ENCODE assay signal across 2 cellular contexts in genomic region chr2:143151111-143151752, GRCh38.
A peak's percentile ranks its signal among the peaks of the same experiment; 100 is the strongest.
TF ChIP-seq lines count a peak whose summit lies in the region.

No MANE protein-coding gene starts in this region.

TF ChIP-seq in IMR-90, 13 proteins besides CTCF, POLR2A, EP300 and RAD21:
- TF ChIP-seq MAFK (IDR thresholded peaks at IDR 0.05; ENCODE audit: low read depth, low read length) (no peak), CEBPB (IDR thresholded peaks at IDR 0.05; ENCODE audit: low read depth, low read length) (0 out of 2 replicates have a peak, but pooled peaks have one; percentile 44)
TF ChIP-seq in IMR-90: peak in this region for 1.

TF ChIP-seq in K562, 482 proteins besides CTCF, POLR2A, EP300 and RAD21:
- TF ChIP-seq L3MBTL2 (IDR thresholded peaks at IDR 0.05) (no peak), ATF4 (CRISPR knock-in tag; IDR thresholded peaks at IDR 0.05) (peak; percentile 59; the same call in 1 of the 2 replicates), SMAD4 (CRISPR knock-in tag; conservative IDR thresholded peaks at IDR 0.05) (no peak), RBFOX2 (IDR thresholded peaks at IDR 0.05; ENCODE audit: low read depth, low read length) (no peak), ZBTB8A (IDR thresholded peaks at IDR 0.05; ENCODE audit: partially characterized antibody) (no peak), NRF1 (conservative IDR thresholded peaks at IDR 0.05 in 1 of 2, IDR thresholded peaks at IDR 0.05 in 1 of 2) (no peak), HNRNPK (IDR thresholded peaks at IDR 0.05; ENCODE audit: low read depth, low read length, poor library complexity, severe bottlenecking) (no peak), KDM2B (CRISPR knock-in tag; IDR thresholded peaks at IDR 0.05) (no peak), NR2C2 (CRISPR knock-in tag; IDR thresholded peaks at IDR 0.05) (no peak), NR2C2 (tag; IDR thresholded peaks at IDR 0.05) (no peak), ZNF253 (CRISPR knock-in tag; conservative IDR thresholded peaks at IDR 0.05) (no peak), PKNOX1 (IDR thresholded peaks at IDR 0.05) (no peak), ZNF140 (CRISPR knock-in tag; IDR thresholded peaks at IDR 0.05) (no peak), CEBPG (CRISPR knock-in tag; IDR thresholded peaks at IDR 0.05) (no peak), CEBPG (tag; conservative IDR thresholded peaks at IDR 0.05 in 1 of 2, IDR thresholded peaks at IDR 0.05 in 1 of 2) (peak in 1 of 2 experiments; percentile 24; a peak in 1 of 4 replicates), STAG1 (CRISPR knock-in tag; IDR thresholded peaks at IDR 0.05; ENCODE audit: borderline replicate concordance) (no peak), ZNF583 (CRISPR knock-in tag; IDR thresholded peaks at IDR 0.05) (no peak), CEBPB (tag; IDR thresholded peaks at IDR 0.05) (0 out of 2 replicates have a peak, but pooled peaks have one; percentile 6)
TF ChIP-seq in K562: peak in this region for 3.
